Comparison of ENCODE assay signal across 17 cellular contexts in the genomic region with DNA sequence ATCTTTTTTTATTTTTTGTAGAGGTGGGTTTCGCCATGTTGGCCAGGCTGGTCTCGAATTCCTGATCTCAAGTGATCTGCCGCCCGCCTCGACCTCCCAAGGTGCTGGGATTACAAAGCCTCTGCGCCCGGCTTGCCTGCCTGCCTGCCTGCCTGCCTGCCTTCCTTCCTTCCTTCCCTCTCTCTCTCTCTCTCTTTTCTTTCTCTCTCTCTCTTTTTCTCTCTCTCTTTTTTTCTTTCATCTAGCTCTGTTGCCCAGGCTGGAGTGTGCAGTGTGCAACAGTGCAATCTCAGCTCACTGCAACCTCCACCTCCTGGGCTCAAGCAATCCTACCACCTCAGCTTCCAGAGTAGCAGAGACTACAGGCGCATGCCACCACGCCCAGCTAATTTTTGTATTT. TPM values are rescaled to one million over a fixed set of nuclear protein-coding genes. Genes with fewer than 3 reads are reported as not detected.
DNase-seq lines count a peak whose midpoint lies in the region; ATAC-seq and TF ChIP-seq lines count a peak whose summit lies in the region.
"Had no signal": no experiment of that assay in that cellular context is flagged by ENCODE, and none has a peak within 500 bp of the region (broad histone marks: within the 10 kb centered on the region; RNA-seq: fewer than 3 reads in every experiment).

No MANE protein-coding gene starts in this region.

- H3K27me3 Mint-ChIP-seq in H9 (ENCODE audit: low read depth) (no peaks in the 10 kb centered on the region; the same call in 1 of the 2 replicates), IgD-negative memory B cell (no peaks in the 10 kb centered on the region)
- no peaks in the 10 kb centered on the region for H3K27me3 Mint-ChIP-seq in stimulated activated memory B cell treated with anti-CD40 and anti-IgM and Interleukin-4, amounts not matched to agents 10 μg/mL and 1 μg/mL and 100 μg/mL, for 72 hours

- H3K27ac Mint-ChIP-seq in H9: peak overlapping the region in 2 of 3 experiments; percentile 34 to 37; a peak in 3 of 7 replicates
- peak overlapping the region in 2 of 3 donors; percentile 18 to 47 for H3K27ac Mint-ChIP-seq in IgD-negative memory B cell
- H3K27ac Mint-ChIP-seq in stimulated activated memory B cell treated with anti-CD40 and anti-IgM and Interleukin-4, amounts not matched to agents 10 μg/mL and 1 μg/mL and 100 μg/mL, for 72 hours: peak overlapping the region; percentile 29
- H3K27ac Mint-ChIP-seq: CD8-positive, alpha-beta T cell; GM23338; HFFc6 had no signal

- no peaks in the 10 kb centered on the region for H3K27me3 ChIP-seq in H9 (ENCODE audit: insufficient read depth, low read length)
- no peaks in the 10 kb centered on the region for H3K27me3 ChIP-seq in mesenchymal stem cell (ENCODE audit: control insufficient read depth in 1 of 2, insufficient read depth in 1 of 2, low read length in 2 of 2)

- H3K36me3 ChIP-seq in mesenchymal stem cell (ENCODE audit: control insufficient read depth in 1 of 2, insufficient read depth in 2 of 2, low read depth in 1 of 2, low read length in 2 of 2): no peaks in the 10 kb centered on the region
- H3K36me3 ChIP-seq: HAP-1 had no signal

- H3K23ac ChIP-seq in H9 (ENCODE audit: insufficient read length, low read depth, low read length): no peak overlapping the region
- H3K23ac ChIP-seq in mesenchymal stem cell (ENCODE audit: low read length in 2 of 2): no peak overlapping the region

- H4K5ac ChIP-seq in H9 (ENCODE audit: insufficient read length, low read depth, low read length): no peak overlapping the region

- H3K4me3 ChIP-seq in mesenchymal stem cell (ENCODE audit: insufficient read depth in 1 of 2, low read depth in 1 of 2, low read length in 2 of 2): no peak overlapping the region
- H3K4me3 ChIP-seq: A549, GM23338, HAP-1 had no signal

- H3K4me1 ChIP-seq in H9 (ENCODE audit: insufficient read depth, low read length) (no peaks in the 10 kb centered on the region), mesenchymal stem cell (ENCODE audit: control insufficient read depth, insufficient read depth, low read depth, low read length) (no peaks in the 10 kb centered on the region)

- H3K79me1 ChIP-seq in H9 (ENCODE audit: insufficient read depth, low read depth, low read length, poor library complexity, severe bottlenecking) (peaks cover 2% of the 10 kb centered on the region), mesenchymal stem cell (replicated peaks; ENCODE audit: low read length, poor library complexity, severe bottlenecking) (peaks cover under 1% of the 10 kb centered on the region)

- H2BK20ac ChIP-seq in H9 (ENCODE audit: low read depth, low read length, poor library complexity, severe bottlenecking): no peak overlapping the region

- DNase-seq in H9: no peak
- no peak for DNase-seq in mesenchymal stem cell
- no peak for DNase-seq in NOMO-1 treated with DMSO at 0.1 percent for 48 hours (lab: John Stamatoyannopoulos, UW; ENCODE audit: unreplicated experiment)
- DNase-seq in retina: no peak
- no peak for DNase-seq in DMS79 treated with DMSO at 0.1 percent for 48 hours (lab: John Stamatoyannopoulos, UW)
- DNase-seq: CD8-positive, alpha-beta T cell; COR-L47; DMS153; DND-41; GDM1; HFFc6 had no signal

- H3K23me2 ChIP-seq in H9 (ENCODE audit: insufficient read length, low read depth, low read length, poor library complexity, severe bottlenecking): peaks cover 4% of the 10 kb centered on the region

- no peak overlapping the region for H3T11ph ChIP-seq in H9 (ENCODE audit: low read length)

- no peak overlapping the region for H3K27ac ChIP-seq in H9 (ENCODE audit: insufficient read length, low read depth, low read length)
- no peak overlapping the region for H3K27ac ChIP-seq in mesenchymal stem cell (ENCODE audit: low read length, poor library complexity, severe bottlenecking)
- H3K27ac ChIP-seq: A549 had no signal

- WGBS in H9 (ENCODE audit: extremely low coverage, insufficient read length, low lambda C conversion rate): no CpG with 5 or more reads among the region's 9 CpGs
- WGBS in mesenchymal stem cell: 84% methylated on average over 9 of the region's 9 CpGs

- ATAC-seq in stimulated activated memory B cell treated with anti-CD40 and anti-IgM and Interleukin-4, amounts not matched to agents 10 μg/mL and 1 μg/mL and 100 μg/mL, for 72 hours: no peak
- ATAC-seq: A549; CD8-positive, alpha-beta T cell; GM23338 had no signal

- H3K4me1 Mint-ChIP-seq in H9: peaks cover 6 to 10% of the 10 kb centered on the region in 2 experiments
- H3K4me1 Mint-ChIP-seq in IgD-negative memory B cell: peaks cover 7 to 10% (median 8%) of the 10 kb centered on the region in 3 donors
- peaks cover 12% of the 10 kb centered on the region for H3K4me1 Mint-ChIP-seq in stimulated activated memory B cell treated with anti-CD40 and anti-IgM and Interleukin-4, amounts not matched to agents 10 μg/mL and 1 μg/mL and 100 μg/mL, for 72 hours

- H3K4ac ChIP-seq in H9 (ENCODE audit: low read depth, low read length) (no peak overlapping the region), mesenchymal stem cell (ENCODE audit: low read depth in 1 of 2, low read length in 2 of 2) (no peak overlapping the region)

- H2BK120ac ChIP-seq in H9 (ENCODE audit: low read depth, low read length, poor library complexity, severe bottlenecking): no peak overlapping the region
- H2BK120ac ChIP-seq in mesenchymal stem cell (ENCODE audit: low read depth, low read length): no peak overlapping the region

- H3K18ac ChIP-seq in H9 (ENCODE audit: insufficient read length, low read depth, low read length) (no peak overlapping the region), mesenchymal stem cell (ENCODE audit: low read depth in 1 of 2, low read length in 2 of 2) (no peak overlapping the region)

- H2BK12ac ChIP-seq in H9 (ENCODE audit: insufficient read length, low read depth, low read length): no peak overlapping the region
- H2BK12ac ChIP-seq in mesenchymal stem cell (ENCODE audit: low read length in 2 of 2): no peak overlapping the region

- no peak overlapping the region for H3K4me2 ChIP-seq in H9 (ENCODE audit: insufficient read depth, insufficient read length, low read length)
- H3K4me2 ChIP-seq in mesenchymal stem cell (ENCODE audit: low read length, poor library complexity, severe bottlenecking): no peak overlapping the region
- H3K4me2 ChIP-seq: A549, GM23338 had no signal

- no peak overlapping the region for H4K91ac ChIP-seq in H9 (ENCODE audit: insufficient read length, low read depth, low read length)
- no peak overlapping the region for H4K91ac ChIP-seq in mesenchymal stem cell (ENCODE audit: low read length)

- H4K8ac ChIP-seq in H9 (replicated peaks; ENCODE audit: insufficient read length, low read depth, low read length) (no peak overlapping the region), mesenchymal stem cell (ENCODE audit: low read length) (no peak overlapping the region)

- H3K9me3 ChIP-seq in H9 (ENCODE audit: control insufficient read depth, low read depth, low read length) (no peaks in the 10 kb centered on the region), mesenchymal stem cell (ENCODE audit: control insufficient read depth, low read length) (no peaks in the 10 kb centered on the region)
- H3K9me3 ChIP-seq: A549, HAP-1 had no signal

- H3K9ac ChIP-seq in H9 (ENCODE audit: extremely low read depth, insufficient read length, low read length) (no peak overlapping the region), mesenchymal stem cell (ENCODE audit: low read length) (no peak overlapping the region)

- H2AFZ ChIP-seq in H9 (ENCODE audit: low read length) (no peak overlapping the region), mesenchymal stem cell (ENCODE audit: low read depth, low read length) (no peak overlapping the region)
- H2AFZ ChIP-seq: GM23338 had no signal

- H3K4me3 Mint-ChIP-seq in H9 (no peak overlapping the region), IgD-negative memory B cell (peak overlapping the region in 1 of 4 donors; percentile 38)
- no peak overlapping the region for H3K4me3 Mint-ChIP-seq in stimulated activated memory B cell treated with anti-CD40 and anti-IgM and Interleukin-4, amounts not matched to agents 10 μg/mL and 1 μg/mL and 100 μg/mL, for 72 hours
- H3K4me3 Mint-ChIP-seq: CD14-positive monocyte; CD8-positive, alpha-beta T cell; GM23338; HFFc6 had no signal

- H4K20me1 ChIP-seq in H9 (ENCODE audit: control insufficient read depth, insufficient read depth, insufficient read length): no peaks in the 10 kb centered on the region

- no peak overlapping the region for H3K56ac ChIP-seq in H9 (ENCODE audit: insufficient read length, low read depth, low read length)

- no peak overlapping the region for H2BK15ac ChIP-seq in H9 (ENCODE audit: low read depth, low read length)
- peak overlapping the region; percentile 23 for H2BK15ac ChIP-seq in mesenchymal stem cell (ENCODE audit: low read depth, poor library complexity, severe bottlenecking)

- no peak overlapping the region for H3K14ac ChIP-seq in H9 (ENCODE audit: insufficient read depth, low read length)
- H3K14ac ChIP-seq in mesenchymal stem cell (ENCODE audit: low read length in 2 of 2): no peak overlapping the region

- H3K36me3 Mint-ChIP-seq in H9 (ENCODE audit: insufficient read depth in 1 of 3, low read depth in 3 of 3) (no peaks in the 10 kb centered on the region; a peak in 1 of 7 replicates), IgD-negative memory B cell (no peaks in the 10 kb centered on the region)
- H3K36me3 Mint-ChIP-seq in stimulated activated memory B cell treated with anti-CD40 and anti-IgM and Interleukin-4, amounts not matched to agents 10 μg/mL and 1 μg/mL and 100 μg/mL, for 72 hours: no peaks in the 10 kb centered on the region
- H3K36me3 Mint-ChIP-seq: CD14-positive monocyte had no signal

- TF ChIP-seq CTCF in H9 (conservative IDR thresholded peaks at IDR 0.05): no peak

- peaks cover 1% of the 10 kb centered on the region; the same call in 1 of the 2 replicates for H3K79me2 ChIP-seq in H9 (ENCODE audit: insufficient read depth, low read length)

- H2BK5ac ChIP-seq in H9 (ENCODE audit: insufficient read length, low read length) (no peak overlapping the region), mesenchymal stem cell (ENCODE audit: low read depth, low read length, poor library complexity, severe bottlenecking) (no peak overlapping the region)

- H2AK5ac ChIP-seq in H9 (ENCODE audit: insufficient read length, low read length) (no peak overlapping the region), mesenchymal stem cell (ENCODE audit: low read length, severe bottlenecking) (no peak overlapping the region)

- no peaks in the 10 kb centered on the region for H3K9me3 Mint-ChIP-seq in H9
- no peaks in the 10 kb centered on the region for H3K9me3 Mint-ChIP-seq in IgD-negative memory B cell
- H3K9me3 Mint-ChIP-seq in stimulated activated memory B cell treated with anti-CD40 and anti-IgM and Interleukin-4, amounts not matched to agents 10 μg/mL and 1 μg/mL and 100 μg/mL, for 72 hours: no peaks in the 10 kb centered on the region
- H3K9me3 Mint-ChIP-seq: CD8-positive, alpha-beta T cell; GM23338; HFFc6 had no signal

RNA-seq across cellular contexts. Expression of gene ILRUN, which starts 4.6 kb away (rescaled TPM):
- total RNA-seq in H9 (2021): 63.7 and 64.6 TPM in 2 replicates
- polyA plus RNA-seq in IgD-negative memory B cell: 15.4 TPM
- polyA plus RNA-seq in mesenchymal stem cell (2013, experiment 1 of 2): 36.6 TPM
- polyA plus RNA-seq in mesenchymal stem cell (2013, experiment 2 of 2): 37.6 TPM

RNA-seq across cellular contexts. Expression of gene SNRPC, which starts 56.1 kb away (rescaled TPM):
- 204 and 216 TPM in 2 replicates for total RNA-seq in H9 (2021)
- 267 TPM for polyA plus RNA-seq in IgD-negative memory B cell
- polyA plus RNA-seq in mesenchymal stem cell (2013, experiment 1 of 2): 147 TPM
- polyA plus RNA-seq in mesenchymal stem cell (2013, experiment 2 of 2): 153 TPM
